9 cellular contexts compared by ENCODE assay signal in genomic region chr12:96233941-96234461, GRCh38. TPM values are rescaled to one million over a fixed set of nuclear protein-coding genes. Genes with fewer than 3 reads are reported as not detected.
DNase-seq lines count a peak whose midpoint lies in the region; ATAC-seq and TF ChIP-seq lines count a peak whose summit lies in the region.
"Had no signal": no experiment of that assay in that cellular context is flagged by ENCODE, and none has a peak within 500 bp of the region (broad histone marks: within the 10 kb centered on the region; RNA-seq: fewer than 3 reads in every experiment).

No MANE protein-coding gene starts in this region.

- WGBS in urinary bladder = 31% methylated on average over 15 of the region's 15 CpGs

- H3K4me3 Mint-ChIP-seq in endothelial cell (ENCODE audit: unreplicated experiment) (peak overlapping the region; percentile 47), nephron progenitor cell (no peak overlapping the region)
- H3K4me3 Mint-ChIP-seq in stimulated activated memory B cell treated with anti-CD40 and anti-IgM and Interleukin-4, amounts not matched to agents 10 μg/mL and 1 μg/mL and 100 μg/mL, for 72 hours = no peak overlapping the region

- peaks cover 59% of the 10 kb centered on the region for H3K4me1 Mint-ChIP-seq in endothelial cell (ENCODE audit: unreplicated experiment)
- H3K4me1 Mint-ChIP-seq in stimulated activated memory B cell treated with anti-CD40 and anti-IgM and Interleukin-4, amounts not matched to agents 10 μg/mL and 1 μg/mL and 100 μg/mL, for 72 hours = peaks cover 35% of the 10 kb centered on the region
- no peaks in the 10 kb centered on the region for H3K4me1 Mint-ChIP-seq in nephron progenitor cell

- H3K27me3 Mint-ChIP-seq in endothelial cell (ENCODE audit: unreplicated experiment) (peaks cover 9% of the 10 kb centered on the region), nephron progenitor cell (ENCODE audit: low read depth, poor library complexity) (no peaks in the 10 kb centered on the region)
- H3K27me3 Mint-ChIP-seq in stimulated activated memory B cell treated with anti-CD40 and anti-IgM and Interleukin-4, amounts not matched to agents 10 μg/mL and 1 μg/mL and 100 μg/mL, for 72 hours = no peaks in the 10 kb centered on the region

- H3K27ac ChIP-seq in urinary bladder (ENCODE audit: low read depth) = peak overlapping the region; percentile 25

- no peaks in the 10 kb centered on the region for H3K36me3 ChIP-seq in urinary bladder (ENCODE audit: insufficient read depth)

- no peak overlapping the region for H3K4me3 ChIP-seq in urinary bladder (ENCODE audit: low read depth, low read length)

- H3K4me1 ChIP-seq in urinary bladder (ENCODE audit: insufficient read depth) = no peaks in the 10 kb centered on the region

- no peak for ATAC-seq in stimulated activated memory B cell treated with anti-CD40 and anti-IgM and Interleukin-4, amounts not matched to agents 10 μg/mL and 1 μg/mL and 100 μg/mL, for 72 hours

- TF ChIP-seq CTCF in endothelial cell (IDR thresholded peaks at IDR 0.05; ENCODE audit: unreplicated experiment) = no peak
- no peak for TF ChIP-seq CTCF in nephron progenitor cell (IDR thresholded peaks at IDR 0.05)

- H3K9me3 Mint-ChIP-seq in endothelial cell (ENCODE audit: unreplicated experiment) (no peaks in the 10 kb centered on the region), nephron progenitor cell (no peaks in the 10 kb centered on the region)
- no peaks in the 10 kb centered on the region for H3K9me3 Mint-ChIP-seq in stimulated activated memory B cell treated with anti-CD40 and anti-IgM and Interleukin-4, amounts not matched to agents 10 μg/mL and 1 μg/mL and 100 μg/mL, for 72 hours

- DNase-seq in NCI-H2081 (lab: John Stamatoyannopoulos, UW) = peak; percentile 46
- no peak for DNase-seq in NCI-H2081 treated with DMSO at 0.1 percent for 48 hours (lab: John Stamatoyannopoulos, UW)
- no peak for DNase-seq in endothelial cell (ENCODE audit: low spot score)
- DNase-seq in middle frontal gyrus (ENCODE audit: extremely low spot score, low spot score) = peak; percentile 94
- DNase-seq in RPMI8226 = no peak
- DNase-seq in nephron progenitor cell = no peak
- DNase-seq: activated CD4-positive, alpha-beta T cell treated with anti-CD3 and anti-CD28 coated beads, Interleukin-2, amount 50 U/mL, for 48 hours had no signal

- H3K36me3 Mint-ChIP-seq in endothelial cell (ENCODE audit: low read depth, unreplicated experiment) = peaks cover 69% of the 10 kb centered on the region
- H3K36me3 Mint-ChIP-seq in stimulated activated memory B cell treated with anti-CD40 and anti-IgM and Interleukin-4, amounts not matched to agents 10 μg/mL and 1 μg/mL and 100 μg/mL, for 72 hours = peaks cover 32% of the 10 kb centered on the region
- H3K36me3 Mint-ChIP-seq in nephron progenitor cell (ENCODE audit: low read depth) = peaks cover 30% of the 10 kb centered on the region

- H3K27ac Mint-ChIP-seq in endothelial cell (ENCODE audit: unreplicated experiment) (peak overlapping the region; percentile 67), nephron progenitor cell (no peak overlapping the region)
- H3K27ac Mint-ChIP-seq in stimulated activated memory B cell treated with anti-CD40 and anti-IgM and Interleukin-4, amounts not matched to agents 10 μg/mL and 1 μg/mL and 100 μg/mL, for 72 hours = no peak overlapping the region

RNA-seq across cellular contexts. Expression of gene ELK3, which starts 39.8 kb away (rescaled TPM):
- 294 TPM for total RNA-seq in endothelial cell (ENCODE audit: unreplicated experiment)
- 42.9 TPM for total RNA-seq in urinary bladder
- polyA plus RNA-seq in urinary bladder = 26.3 TPM

Comparison
In these comparisons a context has a peak if more than half of its experiments do, and no peak if none do; other contexts are left out.
1. DNase-seq: peak in NCI-H2081 (2 of 2) and middle frontal gyrus (single experiment); none in NCI-H2081 treated with DMSO at 0.1 percent for 48 hours (single experiment), endothelial cell (single experiment), RPMI8226 (single experiment) and nephron progenitor cell (single experiment).